13 cellular contexts compared by ENCODE assay signal in the genomic region with DNA sequence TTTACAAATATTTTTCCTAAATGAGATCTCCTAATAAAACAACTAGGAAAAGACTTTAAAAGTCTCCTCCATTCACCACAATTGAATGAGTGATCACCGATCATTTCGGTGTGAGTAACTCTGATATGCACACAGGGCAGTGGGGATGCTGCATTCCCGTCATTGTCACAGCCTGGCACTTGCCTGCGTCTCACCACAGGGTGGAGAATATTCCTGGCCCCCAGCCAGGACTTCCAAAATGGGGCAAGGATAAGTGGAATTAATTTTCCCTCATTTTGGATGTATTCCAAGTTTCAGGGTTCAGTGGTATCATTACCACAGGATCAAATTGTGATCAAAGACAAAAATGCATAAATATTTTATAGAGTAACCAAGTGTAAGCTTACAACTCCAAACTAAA.
DNase-seq lines count a peak whose midpoint lies in the region; TF ChIP-seq lines count a peak whose summit lies in the region.
"Had no signal": no experiment of that assay in that cellular context is flagged by ENCODE, and none has a peak within 500 bp of the region (broad histone marks: within the 10 kb centered on the region; RNA-seq: fewer than 3 reads in every experiment).

No MANE protein-coding gene starts in this region.

- H3K27me3 ChIP-seq in endodermal cell (ENCODE audit: control insufficient read depth, insufficient read depth, low read length, poor library complexity, severe bottlenecking), result no peaks in the 10 kb centered on the region
- no peaks in the 10 kb centered on the region for H3K27me3 ChIP-seq in osteoblast (ENCODE audit: insufficient read depth, low read length)

- TF ChIP-seq EP300 in Ishikawa (IDR thresholded peaks at IDR 0.05; ENCODE audit: borderline replicate concordance), result no peak

- no peak overlapping the region for H3K4me3 Mint-ChIP-seq in endodermal cell
- H3K4me3 Mint-ChIP-seq in activated CD4-positive, alpha-beta memory T cell treated with anti-CD3 and anti-CD28 coated beads for 36 hours, result no peak overlapping the region
- H3K4me3 Mint-ChIP-seq: natural killer cell had no signal

- H3K9me3 ChIP-seq in endodermal cell (ENCODE audit: control insufficient read depth, low read length), result no peaks in the 10 kb centered on the region
- peaks cover 1% of the 10 kb centered on the region for H3K9me3 ChIP-seq in osteoblast (ENCODE audit: low read depth, low read length)

- DNase-seq in COR-L47 (lab: John Stamatoyannopoulos, UW) (peak; percentile 89), NCI-H69 (lab: John Stamatoyannopoulos, UW) (peak; percentile 83), endodermal cell (peak; percentile 65), NCI-H1092 treated with DMSO at 0.1 percent for 48 hours (lab: John Stamatoyannopoulos, UW) (no peak), osteoblast (ENCODE audit: insufficient read length, low spot score, missing footprints) (no peak)
- no peak for DNase-seq in activated CD4-positive, alpha-beta T cell treated with anti-CD3 and anti-CD28 coated beads for 48 hours
- DNase-seq in activated CD4-positive, alpha-beta memory T cell treated with anti-CD3 and anti-CD28 coated beads for 36 hours, result no peak
- DNase-seq: activated gamma-delta T cell, DMS153, foreskin melanocyte, natural killer cell had no signal

- H3K4me3 ChIP-seq in endodermal cell (ENCODE audit: low read length) (no peak overlapping the region), osteoblast (ENCODE audit: insufficient read depth, low read length) (no peak overlapping the region)
- H3K4me3 ChIP-seq: lung had no signal

- H3K9ac ChIP-seq in endodermal cell (ENCODE audit: extremely low read depth, low read length, poor library complexity, severe bottlenecking), result no peak overlapping the region

- POLR2A ChIA-PET in activated CD4-positive, alpha-beta memory T cell treated with anti-CD3 and anti-CD28 coated beads for 36 hours (lab: Charles Lee), result no interaction called here

- peak; percentile 30 for TF ChIP-seq CTCF in endodermal cell (conservative IDR thresholded peaks at IDR 0.05)
- no peak for TF ChIP-seq CTCF in osteoblast (IDR thresholded peaks at IDR 0.05; ENCODE audit: extremely low read depth, low read depth, low read length)

- 43 to 48% methylated on average over 2 to 4 of the region's 4 CpGs for WGBS in endodermal cell (ENCODE audit: insufficient coverage in 1 of 2, insufficient read length in 1 of 2), 2 experiments

- H3K79me2 ChIP-seq in osteoblast (ENCODE audit: insufficient read depth, low read length), result no peaks in the 10 kb centered on the region

- no peak for TF ChIP-seq RAD21 in Ishikawa (IDR thresholded peaks at IDR 0.05; ENCODE audit: low read depth)

- no peak overlapping the region for H3K27ac Mint-ChIP-seq in endodermal cell
- H3K27ac Mint-ChIP-seq in activated CD4-positive, alpha-beta memory T cell treated with anti-CD3 and anti-CD28 coated beads for 36 hours, result no peak overlapping the region
- H3K27ac Mint-ChIP-seq: natural killer cell had no signal

- CTCF ChIA-PET in activated CD4-positive, alpha-beta memory T cell treated with anti-CD3 and anti-CD28 coated beads for 36 hours (lab: Charles Lee), result no interaction called here

- H3K27me3 Mint-ChIP-seq in endodermal cell (ENCODE audit: insufficient read depth), result no peaks in the 10 kb centered on the region
- no peaks in the 10 kb centered on the region for H3K27me3 Mint-ChIP-seq in activated CD4-positive, alpha-beta memory T cell treated with anti-CD3 and anti-CD28 coated beads for 36 hours

- H3K4me1 ChIP-seq in endodermal cell (ENCODE audit: control insufficient read depth, insufficient read depth, low read length) (peaks cover 6% of the 10 kb centered on the region), osteoblast (ENCODE audit: insufficient read depth, low read length) (no peaks in the 10 kb centered on the region)

- H3K36me3 Mint-ChIP-seq in endodermal cell (ENCODE audit: low read depth), result no peaks in the 10 kb centered on the region
- H3K36me3 Mint-ChIP-seq in activated CD4-positive, alpha-beta memory T cell treated with anti-CD3 and anti-CD28 coated beads for 36 hours, result no peaks in the 10 kb centered on the region
- H3K36me3 Mint-ChIP-seq: natural killer cell had no signal

- H2AFZ ChIP-seq in osteoblast (ENCODE audit: low read length), result no peak overlapping the region

- no peaks in the 10 kb centered on the region for H3K9me3 Mint-ChIP-seq in endodermal cell
- H3K9me3 Mint-ChIP-seq in activated CD4-positive, alpha-beta memory T cell treated with anti-CD3 and anti-CD28 coated beads for 36 hours, result peaks cover 4% of the 10 kb centered on the region

- H3K27ac ChIP-seq in endodermal cell (ENCODE audit: low read depth, low read length), result peak overlapping the region; percentile 3
- no peak overlapping the region for H3K27ac ChIP-seq in osteoblast (ENCODE audit: low read depth, low read length)

- H3K4me1 Mint-ChIP-seq in endodermal cell, result peaks cover 9% of the 10 kb centered on the region
- no peaks in the 10 kb centered on the region for H3K4me1 Mint-ChIP-seq in activated CD4-positive, alpha-beta memory T cell treated with anti-CD3 and anti-CD28 coated beads for 36 hours (ENCODE audit: low read depth)
- H3K4me1 Mint-ChIP-seq: natural killer cell had no signal

- intact Hi-C loops in activated CD4-positive, alpha-beta memory T cell treated with anti-CD3 and anti-CD28 coated beads for 36 hours (cut with micrococcal nuclease), result no loop called here

- H3K4me2 ChIP-seq in osteoblast (ENCODE audit: insufficient read depth, low read length), result no peak overlapping the region

- no peaks in the 10 kb centered on the region for H4K20me1 ChIP-seq in osteoblast (ENCODE audit: insufficient read depth, low read length)

- no peaks in the 10 kb centered on the region for H3K36me3 ChIP-seq in endodermal cell (ENCODE audit: control insufficient read depth, insufficient read depth, low read length)
- H3K36me3 ChIP-seq in osteoblast (ENCODE audit: insufficient read depth, low read length), result no peaks in the 10 kb centered on the region

TF ChIP-seq in Ishikawa, 13 proteins besides CTCF, POLR2A, EP300 and RAD21:
- TF ChIP-seq, protein P1, sequence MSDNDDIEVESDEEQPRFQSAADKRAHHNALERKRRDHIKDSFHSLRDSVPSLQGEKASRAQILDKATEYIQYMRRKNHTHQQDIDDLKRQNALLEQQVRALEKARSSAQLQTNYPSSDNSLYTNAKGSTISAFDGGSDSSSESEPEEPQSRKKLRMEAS (IDR thresholded peaks at IDR 0.05), result no peak
- peak; percentile 65 for TF ChIP-seq NFIC (IDR thresholded peaks at IDR 0.05)

Comparison
In these comparisons a context has a peak if more than half of its experiments do, and no peak if none do; other contexts are left out.
1. DNase-seq: peak in COR-L47 (single experiment), NCI-H69 (single experiment) and endodermal cell (single experiment); none in activated CD4-positive, alpha-beta T cell treated with anti-CD3 and anti-CD28 coated beads for 48 hours (single experiment), activated CD4-positive, alpha-beta memory T cell treated with anti-CD3 and anti-CD28 coated beads for 36 hours (single experiment), NCI-H1092 treated with DMSO at 0.1 percent for 48 hours (single experiment) and osteoblast (single experiment).